Comparison of ENCODE assay signal across 8 cellular contexts in the genomic region with DNA sequence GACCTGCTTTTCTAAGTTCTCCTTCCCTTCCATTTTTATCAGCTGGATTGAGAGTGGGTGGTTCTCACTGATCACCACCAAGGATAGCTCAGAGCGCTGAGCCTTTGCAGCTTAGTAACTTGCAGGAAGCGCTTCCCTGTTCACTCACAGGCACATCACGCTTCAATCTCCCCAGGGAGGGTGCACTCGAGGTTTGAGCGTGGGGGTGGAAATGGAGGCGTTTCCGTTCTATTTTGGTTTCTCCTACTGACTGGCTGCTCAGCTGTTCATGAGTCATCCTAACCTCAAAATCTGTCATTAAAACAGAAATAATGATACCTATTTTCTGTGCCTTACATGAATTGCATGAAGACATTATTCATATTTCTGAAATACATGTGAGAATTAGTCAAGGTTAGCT.
DNase-seq lines count a peak whose midpoint lies in the region; ATAC-seq and TF ChIP-seq lines count a peak whose summit lies in the region.

No MANE protein-coding gene starts in this region.

- DNase-seq in DMS53 (lab: John Stamatoyannopoulos, UW) (peak; percentile 73), HL-60 (ENCODE audit: low read depth in 1 of 2, low spot score in 1 of 2) (peak; percentile 92 to 98), SIG-M5 (lab: John Stamatoyannopoulos, UW) (peak; percentile 88), left cardiac atrium (peak; percentile 84), sigmoid colon (peak; percentile 92)
- DNase-seq in activated naive CD8-positive, alpha-beta T cell treated with anti-CD3 and anti-CD28 coated beads, Interleukin-2, amount 10 ng/mL, durations not matched to agents 7 days and 5 days: peak; percentile 39
- no peak for DNase-seq in effector CD8-positive, alpha-beta T cell (lab: John Stamatoyannopoulos, UW)

- WGBS in sigmoid colon, 2 donors: 26 to 71% methylated on average over 7 of the region's 7 CpGs

- no peak for TF ChIP-seq POLR2A in sigmoid colon (IDR thresholded peaks at IDR 0.05)

- ATAC-seq in GM21423 (IDR thresholded peaks at IDR 0.05; ENCODE audit: unreplicated experiment): peak; percentile 99
- peak; percentile 98 for ATAC-seq in activated naive CD8-positive, alpha-beta T cell treated with anti-CD3 and anti-CD28 coated beads, Interleukin-2, amount 10 ng/mL, durations not matched to agents 7 days and 5 days (ENCODE audit: low read depth)
- peak; percentile 98 to 99 for ATAC-seq in left cardiac atrium

- H3K9me3 ChIP-seq in sigmoid colon: no peaks in the 10 kb centered on the region

- no peaks in the 10 kb centered on the region for H3K9me3 Mint-ChIP-seq in activated naive CD8-positive, alpha-beta T cell treated with anti-CD3 and anti-CD28 coated beads, Interleukin-2, amount 10 ng/mL, durations not matched to agents 7 days and 5 days

- H3K27me3 ChIP-seq in HL-60 (ENCODE audit: insufficient read depth, poor library complexity, severe bottlenecking) (no peaks in the 10 kb centered on the region), sigmoid colon (no peaks in the 10 kb centered on the region)

- POLR2A ChIA-PET in activated naive CD8-positive, alpha-beta T cell treated with anti-CD3 and anti-CD28 coated beads, Interleukin-2, amount 10 ng/mL, durations not matched to agents 7 days and 5 days (lab: Charles Lee): no interaction called here

- TF ChIP-seq EP300 in sigmoid colon (IDR thresholded peaks at IDR 0.05): no peak

- H3K36me3 Mint-ChIP-seq in activated naive CD8-positive, alpha-beta T cell treated with anti-CD3 and anti-CD28 coated beads, Interleukin-2, amount 10 ng/mL, durations not matched to agents 7 days and 5 days: no peaks in the 10 kb centered on the region

- no peak overlapping the region for H3K27ac Mint-ChIP-seq in activated naive CD8-positive, alpha-beta T cell treated with anti-CD3 and anti-CD28 coated beads, Interleukin-2, amount 10 ng/mL, durations not matched to agents 7 days and 5 days

- H3K4me3 Mint-ChIP-seq in activated naive CD8-positive, alpha-beta T cell treated with anti-CD3 and anti-CD28 coated beads, Interleukin-2, amount 10 ng/mL, durations not matched to agents 7 days and 5 days: no peak overlapping the region

- TF ChIP-seq CTCF in HL-60 (IDR thresholded peaks at IDR 0.05; ENCODE audit: insufficient read depth, low read length): no peak
- no peak for TF ChIP-seq CTCF in sigmoid colon (IDR thresholded peaks at IDR 0.05)

- H3K4me1 ChIP-seq in sigmoid colon: peaks cover 0 to 28% (median 24%) of the 10 kb centered on the region in 4 donors

- H3K36me3 ChIP-seq in sigmoid colon: no peaks in the 10 kb centered on the region

- intact Hi-C loops in left cardiac atrium (cut with DNase I): loop anchor here in 1 of 2 donors (5.0 to 10.0 kb wide), 2 partner anchors 83 to 286 kb away; no protein-coding TSS in a partner anchor
- intact Hi-C loops in sigmoid colon (cut with DNase I): no loop called here

- peaks cover 9% of the 10 kb centered on the region for H3K27me3 Mint-ChIP-seq in activated naive CD8-positive, alpha-beta T cell treated with anti-CD3 and anti-CD28 coated beads, Interleukin-2, amount 10 ng/mL, durations not matched to agents 7 days and 5 days

- H3K27ac ChIP-seq in HL-60 (replicated peaks): no peak overlapping the region
- H3K27ac ChIP-seq in sigmoid colon: peak overlapping the region in 1 of 4 donors; percentile 9

- H3K4me1 Mint-ChIP-seq in activated naive CD8-positive, alpha-beta T cell treated with anti-CD3 and anti-CD28 coated beads, Interleukin-2, amount 10 ng/mL, durations not matched to agents 7 days and 5 days: peaks cover 8% of the 10 kb centered on the region

- H3K4me3 ChIP-seq in HL-60 (replicated peaks; ENCODE audit: insufficient read depth, low read length) (no peak overlapping the region), sigmoid colon (no peak overlapping the region)
